8 cellular contexts compared by ENCODE assay signal in genomic region chr1:12472798-12473551, GRCh38.
A peak's percentile ranks its signal among the peaks of the same experiment; 100 is the strongest.
DNase-seq lines count a peak whose midpoint lies in the region; FAIRE-seq and TF ChIP-seq lines count a peak whose summit lies in the region.

No MANE protein-coding gene starts in this region.

- H2BK120ac ChIP-seq in mesendoderm (ENCODE audit: low read depth, low read length) = no peak overlapping the region

- H3K4me2 ChIP-seq in mesendoderm (ENCODE audit: low read length) = no peak overlapping the region

- H3K9me3 ChIP-seq in esophagus (ENCODE audit: control insufficient read depth in 2 of 2, insufficient read depth in 1 of 2, low read depth in 1 of 2, low read length in 1 of 2) = no peaks in the 10 kb centered on the region

- no peak overlapping the region for H2BK15ac ChIP-seq in mesendoderm (replicated peaks; ENCODE audit: low read depth)

- H3K23ac ChIP-seq in mesendoderm (ENCODE audit: low read length) = no peak overlapping the region

- no peaks in the 10 kb centered on the region for H3K79me2 ChIP-seq in mesendoderm (ENCODE audit: control insufficient read depth, insufficient read depth, low read length)

- H3K56ac ChIP-seq in mesendoderm (ENCODE audit: low read length) = no peak overlapping the region

- H3K9ac ChIP-seq in mesendoderm (ENCODE audit: low read length) = no peak overlapping the region

- H3K18ac ChIP-seq in mesendoderm (ENCODE audit: low read length) = no peak overlapping the region

- WGBS in esophagus, 2 donors = 52 to 60% methylated on average over 12 of the region's 12 CpGs
- no CpG with 5 or more reads among the region's 12 CpGs for WGBS in mesendoderm (ENCODE audit: extremely low coverage, insufficient coverage, low lambda C conversion rate)

- no peak overlapping the region for H2AK5ac ChIP-seq in mesendoderm (ENCODE audit: low read length)

- no peak overlapping the region for H3K4me3 ChIP-seq in esophagus (ENCODE audit: low read depth in 1 of 2, low read length in 2 of 2)
- no peak overlapping the region for H3K4me3 ChIP-seq in mesendoderm (ENCODE audit: low read length)

- no peak overlapping the region for H2BK5ac ChIP-seq in mesendoderm (ENCODE audit: low read length)

- DNase-seq in GM12892 (ENCODE audit: insufficient read length) (no peak), NCI-H1930 (lab: John Stamatoyannopoulos, UW) (no peak), 8988T (no peak), mesendoderm (no peak), SW480 (ENCODE audit: low spot score) (no peak)
- DNase-seq in activated CD4-positive, alpha-beta T cell treated with anti-CD3 and anti-CD28 coated beads, Interleukin-2, amount 50 U/mL, for 1 hour = peak; percentile 53
- peak; percentile 68 to 87 for DNase-seq in stimulated activated CD4-positive, alpha-beta T cell treated with anti-CD3 and anti-CD28 coated beads, Interleukin-4, amount 100 ng/mL, for 4 hours

- H4K8ac ChIP-seq in mesendoderm (ENCODE audit: low read depth, low read length) = no peak overlapping the region

- no peak overlapping the region for H4K5ac ChIP-seq in mesendoderm (ENCODE audit: low read length)

- TF ChIP-seq POLR2A in GM12892 (IDR thresholded peaks at IDR 0.05; ENCODE audit: low read depth, low read length) = no peak

- H3K36me3 ChIP-seq in esophagus (ENCODE audit: control insufficient read depth in 2 of 2, insufficient read depth in 2 of 2, low read length in 1 of 2) (no peaks in the 10 kb centered on the region), mesendoderm (ENCODE audit: control insufficient read depth, insufficient read depth, low read length) (no peaks in the 10 kb centered on the region)

- H3K4me1 ChIP-seq in esophagus (ENCODE audit: control insufficient read depth in 2 of 2, insufficient read depth in 2 of 2, low read length in 1 of 2) (peaks cover 2 to 11% of the 10 kb centered on the region in 2 donors), mesendoderm (ENCODE audit: control insufficient read depth, low read depth, low read length) (no peaks in the 10 kb centered on the region)

- H3K27ac ChIP-seq in esophagus (ENCODE audit: low read depth in 2 of 2, low read length in 1 of 2) = peak overlapping the region; percentile 74 to 95
- H3K27ac ChIP-seq in mesendoderm (ENCODE audit: low read depth, low read length) = no peak overlapping the region

- H3K79me1 ChIP-seq in mesendoderm (ENCODE audit: low read length) = no peaks in the 10 kb centered on the region

- H3K27me3 ChIP-seq in esophagus (ENCODE audit: control insufficient read depth in 1 of 2, insufficient read depth in 2 of 2, low read length in 2 of 2) (no peaks in the 10 kb centered on the region), mesendoderm (ENCODE audit: insufficient read depth, low read length, poor library complexity) (no peaks in the 10 kb centered on the region)

- FAIRE-seq in GM12892 (lab: Jason Lieb, UNC) = peak; percentile 81

- no peak overlapping the region for H3K4ac ChIP-seq in mesendoderm (ENCODE audit: low read depth, low read length)

Comparison
In these comparisons a context has a peak if more than half of its experiments do, and no peak if none do; other contexts are left out.
1. DNase-seq: peak in activated CD4-positive, alpha-beta T cell treated with anti-CD3 and anti-CD28 coated beads, Interleukin-2, amount 50 U/mL, for 1 hour (single experiment) and stimulated activated CD4-positive, alpha-beta T cell treated with anti-CD3 and anti-CD28 coated beads, Interleukin-4, amount 100 ng/mL, for 4 hours (2 of 2); none in GM12892 (single experiment), NCI-H1930 (0 of 2), 8988T (single experiment), mesendoderm (single experiment) and SW480 (single experiment).